8 cellular contexts compared by ENCODE assay signal in the genomic region with DNA sequence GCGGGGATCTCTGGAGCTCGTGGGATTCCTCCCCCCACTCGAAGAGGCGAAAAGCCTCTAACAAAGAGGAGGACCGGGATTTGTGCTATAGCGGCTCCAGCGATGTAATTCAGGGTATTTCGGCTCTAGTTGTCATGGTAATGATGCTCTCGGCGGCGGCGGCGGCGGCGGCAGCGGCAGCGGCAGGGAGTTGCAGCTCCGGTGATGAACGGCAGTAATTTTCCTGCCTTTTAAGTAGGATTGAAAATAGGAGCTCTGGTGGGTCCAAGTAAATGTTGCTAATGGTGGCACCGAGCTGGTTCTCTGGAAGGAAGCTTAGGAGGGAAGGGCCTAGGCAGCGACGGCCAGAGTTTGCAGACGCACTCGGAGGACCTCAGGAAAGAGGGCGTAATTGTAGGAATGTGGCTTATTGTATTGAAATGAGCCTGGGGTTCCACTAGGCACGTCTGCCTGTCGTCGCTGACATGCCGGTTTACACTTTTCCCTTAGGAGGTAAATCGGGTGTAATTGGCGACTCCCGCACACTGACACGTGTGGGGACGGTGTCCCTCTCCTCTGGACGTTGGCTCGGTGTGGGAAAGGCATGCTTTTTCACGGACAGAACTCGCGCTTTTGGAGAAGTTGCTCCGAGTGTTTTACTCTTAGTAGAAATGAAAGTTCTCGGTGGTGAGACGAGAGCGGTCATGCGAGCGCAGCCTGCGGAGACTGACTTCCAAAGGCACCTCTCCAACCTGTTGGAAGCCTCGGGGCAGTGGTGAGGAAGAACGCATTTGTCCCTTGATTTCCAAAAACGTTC. TPM values are rescaled to one million over a fixed set of nuclear protein-coding genes. Genes with fewer than 3 reads are reported as not detected.
A peak's percentile ranks its signal among the peaks of the same experiment; 100 is the strongest.
DNase-seq lines count a peak whose midpoint lies in the region; ATAC-seq lines count a peak whose summit lies in the region.

No MANE protein-coding gene starts in this region.

- peaks cover 52% of the 10 kb centered on the region for H3K27me3 Mint-ChIP-seq in CD4-positive, CD25-positive, alpha-beta regulatory T cell

- ATAC-seq in CD4-positive, CD25-positive, alpha-beta regulatory T cell (ENCODE audit: low read depth in 2 of 2): no peak
- ATAC-seq in GM19455 (IDR thresholded peaks at IDR 0.05; ENCODE audit: unreplicated experiment): no peak

- H3K36me3 Mint-ChIP-seq in CD4-positive, CD25-positive, alpha-beta regulatory T cell: no peaks in the 10 kb centered on the region

- H3K4me3 ChIP-seq in CD4-positive, CD25-positive, alpha-beta regulatory T cell (ENCODE audit: low read depth, low read length): peak overlapping the region; percentile 93
- H3K4me3 ChIP-seq in SJSA1: peak overlapping the region; percentile 96

- no peaks in the 10 kb centered on the region for H3K9me3 ChIP-seq in CD4-positive, CD25-positive, alpha-beta regulatory T cell (ENCODE audit: control insufficient read depth in 2 of 2, low read length in 2 of 2)
- H3K9me3 ChIP-seq in SJSA1 (replicated peaks): no peaks in the 10 kb centered on the region

- peaks cover 2% of the 10 kb centered on the region for H3K27me3 ChIP-seq in CD4-positive, CD25-positive, alpha-beta regulatory T cell (ENCODE audit: control insufficient read depth, insufficient read depth, low read length)
- H3K27me3 ChIP-seq in SJSA1 (replicated peaks): no peaks in the 10 kb centered on the region

- H3K4me3 Mint-ChIP-seq in CD4-positive, CD25-positive, alpha-beta regulatory T cell: peak overlapping the region; percentile 91 to 99 (median 96)

- H3K27ac Mint-ChIP-seq in CD4-positive, CD25-positive, alpha-beta regulatory T cell: peak overlapping the region; percentile 90 to 99 (median 97)

- H3K9me3 Mint-ChIP-seq in CD4-positive, CD25-positive, alpha-beta regulatory T cell: peaks cover 0 to 2% (median 0%) of the 10 kb centered on the region in 7 donors

- peak; percentile 51 to 70 (median 63) for DNase-seq in CD4-positive, CD25-positive, alpha-beta regulatory T cell
- DNase-seq in HS-27A (ENCODE audit: low read depth): peak; percentile 14
- peak; percentile 45 to 65 for DNase-seq in SJSA1 (ENCODE audit: low read depth in 1 of 2, low spot score in 2 of 2)
- peak; percentile 9 for DNase-seq in amniotic stem cell (lab: John Stamatoyannopoulos, UW)
- peak; percentile 35 for DNase-seq in hippocampal formation (lab: John Stamatoyannopoulos, UW)
- peak; percentile 90 for DNase-seq in retina
- no peak for DNase-seq in NK-92 (lab: John Stamatoyannopoulos, UW; ENCODE audit: unreplicated experiment)

- peak overlapping the region; percentile 99 for H3K27ac ChIP-seq in CD4-positive, CD25-positive, alpha-beta regulatory T cell (ENCODE audit: insufficient read depth, low read length, poor library complexity, severe bottlenecking)
- peak overlapping the region; percentile 48 for H3K27ac ChIP-seq in SJSA1

- H3K4me1 ChIP-seq in CD4-positive, CD25-positive, alpha-beta regulatory T cell (ENCODE audit: control insufficient read depth, insufficient read depth, low read length, poor library complexity, severe bottlenecking): peaks cover 55% of the 10 kb centered on the region
- H3K4me1 ChIP-seq in SJSA1 (replicated peaks): peaks cover 11% of the 10 kb centered on the region

- H3K36me3 ChIP-seq in CD4-positive, CD25-positive, alpha-beta regulatory T cell (ENCODE audit: control insufficient read depth, insufficient read depth, low read length): no peaks in the 10 kb centered on the region
- peaks cover 3% of the 10 kb centered on the region; the same call in 1 of the 2 replicates for H3K36me3 ChIP-seq in SJSA1

- H3K4me1 Mint-ChIP-seq in CD4-positive, CD25-positive, alpha-beta regulatory T cell: peaks cover 7 to 58% (median 32%) of the 10 kb centered on the region in 4 donors

RNA-seq across cellular contexts. Expression of gene NR4A3, which starts 1.1 kb away (rescaled TPM):
- total RNA-seq in CD4-positive, CD25-positive, alpha-beta regulatory T cell: 84.1 TPM
- under 1 TPM; 0.21 to 0.43 (median 0.33) TPM for polyA plus RNA-seq in CD4-positive, CD25-positive, alpha-beta regulatory T cell
- total RNA-seq in SJSA1 (2014; rRNA removed; shearing (Covaris generic)): 0.24 TPM in 1 of 2 replicates, not detected in the other

Comparison
In these comparisons a context has a peak if more than half of its experiments do, and no peak if none do; other contexts are left out.
1. RNA of gene NR4A3, which starts 1.1 kb away (total RNA-seq): 84.1 TPM in CD4-positive, CD25-positive, alpha-beta regulatory T cell (single experiment); 0.24 TPM in SJSA1; every median in the first group is over 10 times any median in the second.